Comparison of ENCODE assay signal across 7 cellular contexts in the genomic region with DNA sequence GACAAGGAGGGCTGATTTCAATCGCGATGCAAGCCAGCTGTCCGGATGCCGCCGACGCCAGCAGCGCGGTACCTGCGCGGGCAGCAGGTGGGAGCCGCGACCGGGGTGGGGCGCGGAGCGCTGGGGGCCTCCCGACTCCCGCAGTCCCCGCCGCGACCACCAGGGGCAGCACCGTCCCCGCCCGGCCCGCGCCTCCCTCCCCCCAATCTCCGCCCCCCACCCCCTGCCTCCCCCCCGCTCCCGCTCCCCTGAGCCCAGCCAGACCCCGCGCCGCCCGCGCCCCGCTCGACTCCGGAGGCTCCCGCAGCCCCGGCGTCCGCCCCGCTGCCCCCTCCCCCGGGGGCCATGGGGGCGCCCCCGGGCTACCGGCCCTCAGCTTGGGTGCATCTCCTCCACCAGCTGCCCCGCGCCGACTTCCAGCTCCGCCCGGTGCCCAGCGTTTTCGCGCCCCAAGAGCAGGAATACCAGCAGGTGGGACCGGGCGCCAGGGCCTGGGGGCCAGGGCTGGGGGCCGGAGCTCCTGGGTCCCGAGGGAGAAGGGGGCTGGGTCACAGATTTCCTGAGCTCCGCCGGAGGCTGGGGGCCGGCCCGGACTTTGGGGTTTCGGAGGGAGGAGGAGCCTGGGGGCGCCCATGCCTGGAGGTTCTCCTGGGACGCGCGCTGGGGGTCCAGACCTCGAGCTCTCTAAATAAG. TPM values are rescaled to one million over a fixed set of nuclear protein-coding genes. Genes with fewer than 3 reads are reported as not detected.
DNase-seq lines count a peak whose midpoint lies in the region; ATAC-seq, FAIRE-seq and TF ChIP-seq lines count a peak whose summit lies in the region.

TTYH1 (plus strand) TSS at position 257 of the 693 bp plus-strand sequence; CDS start at position 346, 89 bp downstream.

- H3K27ac ChIP-seq in kidney (ENCODE audit: low read depth in 2 of 2, low read length in 2 of 2), result no peak within 1 kb of the TSS
- H3K27ac ChIP-seq in adrenal gland, result no peak within 1 kb of the TSS

- peak; percentile 47 for ATAC-seq in stimulated activated naive CD8-positive, alpha-beta T cell treated with anti-CD3 and anti-CD28 coated beads, Interleukin-15, amount 100 ng/mL, for 72 hours
- no peak for ATAC-seq in GM21576 (IDR thresholded peaks at IDR 0.05; ENCODE audit: unreplicated experiment)
- ATAC-seq in HG02885 (IDR thresholded peaks at IDR 0.05; ENCODE audit: poor library complexity, unreplicated experiment), result no peak

- H3K9ac ChIP-seq in Loucy (ENCODE audit: low read depth, low read length, poor library complexity, severe bottlenecking) (peak within 1 kb of the TSS; percentile 54), kidney (ENCODE audit: low read length in 2 of 2) (no peak within 1 kb of the TSS)

- DNase-seq in kidney (peak; percentile 62), adrenal gland (no peak)
- DNase-seq in stimulated activated naive CD8-positive, alpha-beta T cell treated with anti-CD3 and anti-CD28 coated beads, Interleukin-15, amount 100 ng/mL, for 72 hours, result peak in 1 of 2 donors; percentile 60

- H3K36me3 Mint-ChIP-seq in activated naive CD8-positive, alpha-beta T cell, result peaks cover 3% of the 10 kb centered on the region

- TF ChIP-seq CTCF in Loucy (conservative IDR thresholded peaks at IDR 0.05; ENCODE audit: low read length) (peak; percentile 32), kidney (IDR thresholded peaks at IDR 0.05; ENCODE audit: borderline replicate concordance, extremely low read depth, insufficient read depth) (no peak), adrenal gland (IDR thresholded peaks at IDR 0.05) (peak in 2 of 6 experiments; percentile 10 to 29)

- no peaks in the 10 kb centered on the region for H3K9me3 Mint-ChIP-seq in activated naive CD8-positive, alpha-beta T cell (ENCODE audit: low read depth)
- H3K9me3 Mint-ChIP-seq in stimulated activated naive CD8-positive, alpha-beta T cell treated with anti-CD3 and anti-CD28 coated beads, Interleukin-15, amount 100 ng/mL, for 72 hours, result peaks cover 11 to 12% of the 10 kb centered on the region in 2 donors

- H3K4me3 ChIP-seq in Loucy (ENCODE audit: low read length, poor library complexity, severe bottlenecking), result peak within 1 kb of the TSS; percentile 67
- no peak within 1 kb of the TSS for H3K4me3 ChIP-seq in kidney (ENCODE audit: low read length in 2 of 2)
- H3K4me3 ChIP-seq in adrenal gland, result no peak within 1 kb of the TSS

- no peaks in the 10 kb centered on the region for H3F3A ChIP-seq in Loucy (ENCODE audit: low read depth)

- no peaks in the 10 kb centered on the region for H3K36me3 ChIP-seq in Loucy (ENCODE audit: insufficient read depth, low read length)
- H3K36me3 ChIP-seq in kidney (ENCODE audit: control insufficient read depth in 1 of 2, insufficient read depth in 2 of 2, low read length in 2 of 2), result no peaks in the 10 kb centered on the region
- H3K36me3 ChIP-seq in adrenal gland (replicated peaks in 1 of 2), result no peaks in the 10 kb centered on the region

- H3K27ac Mint-ChIP-seq in activated naive CD8-positive, alpha-beta T cell, result no peak within 1 kb of the TSS
- no peak within 1 kb of the TSS for H3K27ac Mint-ChIP-seq in stimulated activated naive CD8-positive, alpha-beta T cell treated with anti-CD3 and anti-CD28 coated beads, Interleukin-15, amount 100 ng/mL, for 72 hours

- WGBS in adrenal gland, 4 donors, result 2 to 5% (median 3%) methylated on average over 11 to 68 of the region's 68 CpGs

- no peak for TF ChIP-seq POLR2A in adrenal gland (IDR thresholded peaks at IDR 0.05)

- peaks cover 33% of the 10 kb centered on the region for H3K27me3 Mint-ChIP-seq in activated naive CD8-positive, alpha-beta T cell
- peaks cover 51% of the 10 kb centered on the region for H3K27me3 Mint-ChIP-seq in stimulated activated naive CD8-positive, alpha-beta T cell treated with anti-CD3 and anti-CD28 coated beads, Interleukin-15, amount 100 ng/mL, for 72 hours

- no peaks in the 10 kb centered on the region for H4K20me1 ChIP-seq in Loucy (ENCODE audit: insufficient read depth, low read length, poor library complexity, severe bottlenecking)

- H2AFZ ChIP-seq in Loucy (ENCODE audit: low read length), result peak within 1 kb of the TSS; percentile 49; the same call in 1 of the 2 replicates

- peak within 1 kb of the TSS; percentile 30 for H3K4me3 Mint-ChIP-seq in activated naive CD8-positive, alpha-beta T cell
- H3K4me3 Mint-ChIP-seq in stimulated activated naive CD8-positive, alpha-beta T cell treated with anti-CD3 and anti-CD28 coated beads, Interleukin-15, amount 100 ng/mL, for 72 hours, result peak within 1 kb of the TSS; percentile 5 to 16

- no peaks in the 10 kb centered on the region for H3K9me2 ChIP-seq in Loucy (replicated peaks; ENCODE audit: low read depth, low read length)

- peaks cover 23% of the 10 kb centered on the region for H3K4me1 Mint-ChIP-seq in activated naive CD8-positive, alpha-beta T cell (ENCODE audit: low read depth)
- H3K4me1 Mint-ChIP-seq in stimulated activated naive CD8-positive, alpha-beta T cell treated with anti-CD3 and anti-CD28 coated beads, Interleukin-15, amount 100 ng/mL, for 72 hours, result peaks cover 18% of the 10 kb centered on the region

- no peak for FAIRE-seq in kidney (lab: Jason Lieb, UNC)

- H3K9me3 ChIP-seq in Loucy (ENCODE audit: insufficient read depth, low read depth, low read length), result no peaks in the 10 kb centered on the region
- no peaks in the 10 kb centered on the region for H3K9me3 ChIP-seq in kidney (ENCODE audit: control insufficient read depth in 1 of 2, low read length in 2 of 2)
- no peaks in the 10 kb centered on the region for H3K9me3 ChIP-seq in adrenal gland (replicated peaks in 1 of 3)

- intact Hi-C loops in kidney (cut with DNase I) (no loop called here), adrenal gland (cut with DNase I) (no loop called here)

- H3K4me1 ChIP-seq in Loucy (ENCODE audit: insufficient read depth, low read length, poor library complexity, severe bottlenecking), result peaks cover 15% of the 10 kb centered on the region
- H3K4me1 ChIP-seq in kidney (ENCODE audit: control insufficient read depth in 1 of 2, insufficient read depth in 1 of 2, low read depth in 1 of 2, low read length in 2 of 2), result no peaks in the 10 kb centered on the region
- peaks cover 0 to 5% of the 10 kb centered on the region in 2 donors for H3K4me1 ChIP-seq in adrenal gland (replicated peaks in 1 of 2)

- H3K4me2 ChIP-seq in Loucy (ENCODE audit: low read depth, low read length, poor library complexity, severe bottlenecking), result peak within 1 kb of the TSS; percentile 71

- no peaks in the 10 kb centered on the region for H3K79me2 ChIP-seq in Loucy (ENCODE audit: insufficient read depth, low read length)

- H3K27me3 ChIP-seq in Loucy (ENCODE audit: insufficient read depth, low read length, poor library complexity, severe bottlenecking) (no peaks in the 10 kb centered on the region), adrenal gland (peaks cover 27% of the 10 kb centered on the region)

RNA-seq across cellular contexts. Expression of gene TTYH1, which starts in this region (rescaled TPM):
- 1.5 TPM for total RNA-seq in kidney
- polyA plus RNA-seq in kidney (ENCODE audit: insufficient read depth, low read depth, low replicate concordance), result 1.9 TPM
- 1 to 10 TPM in 2 of 8 donors, under 1 TPM in 3, not detected in 3; 0.61 to 3.3 (median 0.81) TPM for total RNA-seq in adrenal gland
- polyA plus RNA-seq in adrenal gland, result 1 to 10 TPM in 2 of 3 donors, not detected in 1; 1.6 to 1.7 TPM
